Comparison of ENCODE assay signal across 16 cellular contexts in the genomic region with DNA sequence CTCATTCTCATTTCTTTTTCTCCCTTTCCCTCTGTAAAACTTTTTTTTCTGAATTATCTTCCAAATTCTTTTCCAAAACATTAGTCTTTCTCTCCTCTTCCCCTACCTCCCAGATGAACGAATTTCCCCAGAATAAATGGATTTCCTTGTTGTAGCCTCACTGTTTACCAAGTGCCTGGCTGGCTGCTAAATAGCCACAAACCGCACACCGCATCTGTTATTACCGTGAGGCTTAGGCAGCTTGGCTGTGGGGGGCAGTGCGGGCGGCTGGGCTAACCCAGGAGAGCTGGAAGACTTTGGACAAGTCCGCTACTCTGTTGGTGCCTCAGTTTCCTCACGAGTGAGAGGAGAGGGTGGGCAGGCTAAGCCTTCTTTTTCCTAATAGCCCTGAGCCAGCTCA. TPM values are rescaled to one million over a fixed set of nuclear protein-coding genes. Genes with fewer than 3 reads are reported as not detected.
A peak's percentile ranks its signal among the peaks of the same experiment; 100 is the strongest.
DNase-seq lines count a peak whose midpoint lies in the region; ATAC-seq and TF ChIP-seq lines count a peak whose summit lies in the region.
"Had no signal": no experiment of that assay in that cellular context is flagged by ENCODE, and none has a peak within 500 bp of the region (broad histone marks: within the 10 kb centered on the region; RNA-seq: fewer than 3 reads in every experiment).

No MANE protein-coding gene starts in this region.

- H3K9me3 Mint-ChIP-seq in activated CD4-positive, alpha-beta T cell treated with anti-CD3 and anti-CD28 coated beads for 36 hours (ENCODE audit: low read depth), result no peaks in the 10 kb centered on the region
- H3K9me3 Mint-ChIP-seq: activated T-helper 17 cell treated with anti-CD3 and anti-CD28 coated beads, Interleukin-2, amount 50 U/mL, for 72 hours had no signal

- intact Hi-C loops in activated CD4-positive, alpha-beta T cell treated with anti-CD3 and anti-CD28 coated beads for 36 hours (cut with DNase I, micrococcal nuclease), result no loop called here

- H3K4me1 Mint-ChIP-seq in activated CD4-positive, alpha-beta T cell treated with anti-CD3 and anti-CD28 coated beads for 36 hours, result peaks cover 12% of the 10 kb centered on the region
- H3K4me1 Mint-ChIP-seq: activated T-helper 17 cell treated with anti-CD3 and anti-CD28 coated beads, Interleukin-2, amount 50 U/mL, for 72 hours had no signal

- H3K36me3 ChIP-seq in skeletal muscle satellite cell (ENCODE audit: insufficient read depth, low read length), result no peaks in the 10 kb centered on the region
- H3K36me3 ChIP-seq: BLaER1 treated with 17β-estradiol and CSF1 and Interleukin-3, amounts not matched to agents 10 nM and 100 nM; upper lobe of left lung had no signal

- POLR2A ChIA-PET in activated CD4-positive, alpha-beta T cell treated with anti-CD3 and anti-CD28 coated beads for 36 hours (lab: Charles Lee), result no interaction called here

- peaks cover 11% of the 10 kb centered on the region for H3K27me3 Mint-ChIP-seq in activated CD4-positive, alpha-beta T cell treated with anti-CD3 and anti-CD28 coated beads for 36 hours

- ATAC-seq in SK-N-SH treated with all-trans-retinoic acid at 6 μM for 48 hours, result peak; percentile 3; the same call in 2 of the 3 replicates
- no peak for ATAC-seq in activated CD4-positive, alpha-beta T cell treated with anti-CD3 and anti-CD28 coated beads for 36 hours
- ATAC-seq: activated CD4-positive, CD25-positive, alpha-beta regulatory T cell treated with anti-CD3 and anti-CD28 coated beads, Interleukin-2, amount 50 U/mL, for 24 hours; activated T-helper 17 cell treated with anti-CD3 and anti-CD28 coated beads, Interleukin-2, amount 50 U/mL, for 72 hours had no signal

- peak; percentile 47 for DNase-seq in AG20443 (ENCODE audit: low spot score)
- DNase-seq in fibroblast of peridontal ligament (ENCODE audit: extremely low read depth), result peak; percentile 83
- no peak for DNase-seq in GM10266 (ENCODE audit: extremely low spot score)
- DNase-seq in NCI-H2196 (lab: John Stamatoyannopoulos, UW; ENCODE audit: unreplicated experiment), result no peak
- no peak for DNase-seq in activated CD4-positive, alpha-beta T cell treated with anti-CD3 and anti-CD28 coated beads for 36 hours
- DNase-seq in NCI-H446 treated with DMSO at 0.1 percent for 48 hours (lab: John Stamatoyannopoulos, UW), result no peak
- DNase-seq: cerebellar nuclear complex; NCI-H510A treated with DMSO at 0.1 percent for 48 hours; SHP77 treated with DMSO at 0.1 percent for 48 hours; stimulated activated CD4-positive, alpha-beta T cell treated with anti-CD3 and anti-CD28 coated beads, Interleukin-4, amount 100 ng/mL, for 4 hours had no signal

- CTCF ChIA-PET in activated CD4-positive, alpha-beta T cell treated with anti-CD3 and anti-CD28 coated beads for 36 hours (lab: Charles Lee), result interaction anchor here (0.6 to 1.2 kb wide), 5 partner anchors 9 to 335 kb away, joined by 3 to 5 read pairs (median 4); no protein-coding TSS in a partner anchor

- no peak overlapping the region for H3K27ac Mint-ChIP-seq in activated CD4-positive, alpha-beta T cell treated with anti-CD3 and anti-CD28 coated beads for 36 hours
- H3K27ac Mint-ChIP-seq: activated T-helper 17 cell treated with anti-CD3 and anti-CD28 coated beads, Interleukin-2, amount 50 U/mL, for 72 hours had no signal

- H3K9me3 ChIP-seq in skeletal muscle satellite cell (replicated peaks; ENCODE audit: low read length), result no peaks in the 10 kb centered on the region
- H3K9me3 ChIP-seq: BLaER1 treated with 17β-estradiol and CSF1 and Interleukin-3, amounts not matched to agents 10 nM and 100 nM; upper lobe of left lung had no signal

- H3K27me3 ChIP-seq in skeletal muscle satellite cell (ENCODE audit: control insufficient read depth, insufficient read depth, low read length), result peaks cover 7% of the 10 kb centered on the region
- H3K27me3 ChIP-seq: BLaER1 treated with 17β-estradiol and CSF1 and Interleukin-3, amounts not matched to agents 10 nM and 100 nM; upper lobe of left lung had no signal

- H3K4me2 ChIP-seq in skeletal muscle satellite cell (ENCODE audit: low read length), result peak overlapping the region; percentile 86

- peaks cover 40% of the 10 kb centered on the region for H3K4me1 ChIP-seq in skeletal muscle satellite cell (ENCODE audit: control insufficient read depth, insufficient read depth, low read length)

- no peak for TF ChIP-seq CTCF in GM10266 (IDR thresholded peaks at IDR 0.05; ENCODE audit: control insufficient read depth, insufficient read depth, low read depth, missing control alignments)

- H3K4me3 Mint-ChIP-seq in activated CD4-positive, alpha-beta T cell treated with anti-CD3 and anti-CD28 coated beads for 36 hours, result no peak overlapping the region
- H3K4me3 Mint-ChIP-seq: activated T-helper 17 cell treated with anti-CD3 and anti-CD28 coated beads, Interleukin-2, amount 50 U/mL, for 72 hours had no signal

- peak overlapping the region; percentile 55 for H3K9ac ChIP-seq in skeletal muscle satellite cell (ENCODE audit: low read depth, low read length)
- H3K9ac ChIP-seq: BLaER1 treated with 17β-estradiol and CSF1 and Interleukin-3, amounts not matched to agents 10 nM and 100 nM had no signal

- H3K4me3 ChIP-seq in skeletal muscle satellite cell (ENCODE audit: low read length), result peak overlapping the region; percentile 63
- H3K4me3 ChIP-seq: BLaER1 treated with 17β-estradiol and CSF1 and Interleukin-3, amounts not matched to agents 10 nM and 100 nM; upper lobe of left lung had no signal

- no peaks in the 10 kb centered on the region for H3K36me3 Mint-ChIP-seq in activated CD4-positive, alpha-beta T cell treated with anti-CD3 and anti-CD28 coated beads for 36 hours (ENCODE audit: low read depth)

TF ChIP-seq in SK-N-SH treated with all-trans-retinoic acid at 6 μM for 48 hours, 23 proteins besides CTCF, POLR2A, EP300 and RAD21 (continues in another document):
- TF ChIP-seq ZNF8 (CRISPR knock-in tag; IDR thresholded peaks at IDR 0.05) (no peak), OSR1 (CRISPR knock-in tag; IDR thresholded peaks at IDR 0.05) (no peak), ISL1 (CRISPR knock-in tag; IDR thresholded peaks at IDR 0.05) (no peak), ZFP30 (CRISPR knock-in tag; IDR thresholded peaks at IDR 0.05) (no peak), ARNTL (CRISPR knock-in tag; IDR thresholded peaks at IDR 0.05; ENCODE audit: borderline replicate concordance, low read depth) (no peak), ZNF70 (CRISPR knock-in tag; IDR thresholded peaks at IDR 0.05) (no peak), TCF4 (CRISPR knock-in tag; IDR thresholded peaks at IDR 0.05; ENCODE audit: borderline replicate concordance) (no peak)
- TF ChIP-seq, protein P1, sequence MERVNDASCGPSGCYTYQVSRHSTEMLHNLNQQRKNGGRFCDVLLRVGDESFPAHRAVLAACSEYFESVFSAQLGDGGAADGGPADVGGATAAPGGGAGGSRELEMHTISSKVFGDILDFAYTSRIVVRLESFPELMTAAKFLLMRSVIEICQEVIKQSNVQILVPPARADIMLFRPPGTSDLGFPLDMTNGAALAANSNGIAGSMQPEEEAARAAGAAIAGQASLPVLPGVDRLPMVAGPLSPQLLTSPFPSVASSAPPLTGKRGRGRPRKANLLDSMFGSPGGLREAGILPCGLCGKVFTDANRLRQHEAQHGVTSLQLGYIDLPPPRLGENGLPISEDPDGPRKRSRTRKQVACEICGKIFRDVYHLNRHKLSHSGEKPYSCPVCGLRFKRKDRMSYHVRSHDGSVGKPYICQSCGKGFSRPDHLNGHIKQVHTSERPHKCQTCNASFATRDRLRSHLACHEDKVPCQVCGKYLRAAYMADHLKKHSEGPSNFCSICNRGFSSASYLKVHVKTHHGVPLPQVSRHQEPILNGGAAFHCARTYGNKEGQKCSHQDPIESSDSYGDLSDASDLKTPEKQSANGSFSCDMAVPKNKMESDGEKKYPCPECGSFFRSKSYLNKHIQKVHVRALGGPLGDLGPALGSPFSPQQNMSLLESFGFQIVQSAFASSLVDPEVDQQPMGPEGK (CRISPR knock-in tag; IDR thresholded peaks at IDR 0.05; ENCODE audit: borderline replicate concordance), result no peak
- TF ChIP-seq, protein P2, sequence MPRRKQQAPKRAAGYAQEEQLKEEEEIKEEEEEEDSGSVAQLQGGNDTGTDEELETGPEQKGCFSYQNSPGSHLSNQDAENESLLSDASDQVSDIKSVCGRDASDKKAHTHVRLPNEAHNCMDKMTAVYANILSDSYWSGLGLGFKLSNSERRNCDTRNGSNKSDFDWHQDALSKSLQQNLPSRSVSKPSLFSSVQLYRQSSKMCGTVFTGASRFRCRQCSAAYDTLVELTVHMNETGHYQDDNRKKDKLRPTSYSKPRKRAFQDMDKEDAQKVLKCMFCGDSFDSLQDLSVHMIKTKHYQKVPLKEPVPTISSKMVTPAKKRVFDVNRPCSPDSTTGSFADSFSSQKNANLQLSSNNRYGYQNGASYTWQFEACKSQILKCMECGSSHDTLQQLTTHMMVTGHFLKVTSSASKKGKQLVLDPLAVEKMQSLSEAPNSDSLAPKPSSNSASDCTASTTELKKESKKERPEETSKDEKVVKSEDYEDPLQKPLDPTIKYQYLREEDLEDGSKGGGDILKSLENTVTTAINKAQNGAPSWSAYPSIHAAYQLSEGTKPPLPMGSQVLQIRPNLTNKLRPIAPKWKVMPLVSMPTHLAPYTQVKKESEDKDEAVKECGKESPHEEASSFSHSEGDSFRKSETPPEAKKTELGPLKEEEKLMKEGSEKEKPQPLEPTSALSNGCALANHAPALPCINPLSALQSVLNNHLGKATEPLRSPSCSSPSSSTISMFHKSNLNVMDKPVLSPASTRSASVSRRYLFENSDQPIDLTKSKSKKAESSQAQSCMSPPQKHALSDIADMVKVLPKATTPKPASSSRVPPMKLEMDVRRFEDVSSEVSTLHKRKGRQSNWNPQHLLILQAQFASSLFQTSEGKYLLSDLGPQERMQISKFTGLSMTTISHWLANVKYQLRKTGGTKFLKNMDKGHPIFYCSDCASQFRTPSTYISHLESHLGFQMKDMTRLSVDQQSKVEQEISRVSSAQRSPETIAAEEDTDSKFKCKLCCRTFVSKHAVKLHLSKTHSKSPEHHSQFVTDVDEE (CRISPR knock-in tag; IDR thresholded peaks at IDR 0.05), result no peak
- TF ChIP-seq, protein P3, sequence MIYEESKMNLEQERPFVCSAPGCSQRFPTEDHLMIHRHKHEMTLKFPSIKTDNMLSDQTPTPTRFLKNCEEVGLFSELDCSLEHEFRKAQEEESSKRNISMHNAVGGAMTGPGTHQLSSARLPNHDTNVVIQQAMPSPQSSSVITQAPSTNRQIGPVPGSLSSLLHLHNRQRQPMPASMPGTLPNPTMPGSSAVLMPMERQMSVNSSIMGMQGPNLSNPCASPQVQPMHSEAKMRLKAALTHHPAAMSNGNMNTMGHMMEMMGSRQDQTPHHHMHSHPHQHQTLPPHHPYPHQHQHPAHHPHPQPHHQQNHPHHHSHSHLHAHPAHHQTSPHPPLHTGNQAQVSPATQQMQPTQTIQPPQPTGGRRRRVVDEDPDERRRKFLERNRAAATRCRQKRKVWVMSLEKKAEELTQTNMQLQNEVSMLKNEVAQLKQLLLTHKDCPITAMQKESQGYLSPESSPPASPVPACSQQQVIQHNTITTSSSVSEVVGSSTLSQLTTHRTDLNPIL (CRISPR knock-in tag; IDR thresholded peaks at IDR 0.05; ENCODE audit: low read depth), result no peak

RNA-seq across cellular contexts. Expression of a gene that starts 10.7 kb away (rescaled TPM):
- total RNA-seq in skeletal muscle satellite cell (2012; rRNA removed), result 1.0 and 1.1 TPM in 2 replicates
- total RNA-seq in activated CD4-positive, alpha-beta T cell treated with anti-CD3 and anti-CD28 coated beads for 36 hours, result under 1 TPM; 0.19 to 0.21 TPM

RNA-seq across cellular contexts. Expression of a gene that starts 59.6 kb away (rescaled TPM):
- total RNA-seq in skeletal muscle satellite cell (2012; rRNA removed), result 9.8 and 12.9 TPM in 2 replicates
- 10 to 100 TPM; 21.0 to 23.9 TPM for total RNA-seq in activated CD4-positive, alpha-beta T cell treated with anti-CD3 and anti-CD28 coated beads for 36 hours

Comparison
In these comparisons a context has a peak if more than half of its experiments do, and no peak if none do; other contexts are left out.
1. DNase-seq: peak in AG20443 (single experiment) and fibroblast of peridontal ligament (single experiment); none in GM10266 (single experiment), NCI-H2196 (single experiment), activated CD4-positive, alpha-beta T cell treated with anti-CD3 and anti-CD28 coated beads for 36 hours (single experiment) and NCI-H446 treated with DMSO at 0.1 percent for 48 hours (single experiment).